ENCODE assay signal across 7 cellular contexts in the genomic region with DNA sequence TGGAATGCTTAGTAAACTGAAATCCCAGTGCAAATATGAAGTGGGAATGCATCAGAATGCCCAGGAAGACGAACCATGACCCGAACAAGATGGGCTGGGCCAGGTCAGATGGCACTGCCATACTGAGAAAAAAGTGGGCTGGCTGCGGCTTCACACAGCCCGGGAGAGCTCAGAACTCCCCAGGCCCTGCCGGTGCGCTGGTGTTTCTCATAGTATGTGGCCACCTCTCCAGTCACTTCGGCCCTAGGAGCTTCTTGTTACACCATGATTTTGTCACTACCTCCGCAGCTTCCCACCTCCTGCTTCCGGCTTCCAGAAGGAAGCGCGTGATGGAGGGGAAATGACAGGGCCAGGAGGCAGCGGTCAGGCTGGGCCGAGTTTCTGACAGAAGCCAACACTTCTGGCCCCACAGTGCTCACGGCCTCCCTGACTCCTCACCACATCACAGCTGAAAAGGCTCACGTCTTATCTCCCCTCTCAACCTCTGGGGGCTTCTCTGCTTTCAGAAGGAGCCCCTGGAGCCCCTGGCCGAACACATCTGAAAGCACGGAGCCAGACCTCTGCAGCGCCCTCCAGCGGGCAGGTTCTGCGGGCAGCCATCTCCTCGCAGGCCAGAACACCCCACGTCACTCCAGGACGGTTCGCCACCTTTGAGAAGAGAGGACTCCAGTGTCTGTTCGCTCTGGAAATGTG. TPM values are rescaled to one million over a fixed set of nuclear protein-coding genes. Genes with fewer than 3 reads are reported as not detected.
DNase-seq lines count a peak whose midpoint lies in the region; ATAC-seq and TF ChIP-seq lines count a peak whose summit lies in the region.

No MANE protein-coding gene starts in this region.

- peak overlapping the region; percentile 94 for H3K27ac Mint-ChIP-seq in activated CD8-positive, alpha-beta memory T cell treated with anti-CD3 and anti-CD28 coated beads, Interleukin-2, amount 10 ng/mL, durations not matched to agents 7 days and 5 days

- peak overlapping the region; percentile 79 for H3K4me2 ChIP-seq in KMS-11

- peaks cover 3% of the 10 kb centered on the region for H3K27me3 Mint-ChIP-seq in activated CD8-positive, alpha-beta memory T cell treated with anti-CD3 and anti-CD28 coated beads, Interleukin-2, amount 10 ng/mL, durations not matched to agents 7 days and 5 days

- peak overlapping the region; percentile 86; the same call in 1 of the 2 replicates for H3K9ac ChIP-seq in KMS-11

- H3K4me1 ChIP-seq in KMS-11 (ENCODE audit: low read depth, poor library complexity, severe bottlenecking), result peaks cover 86% of the 10 kb centered on the region
- H3K4me1 ChIP-seq in foreskin keratinocyte, result peaks cover 14% of the 10 kb centered on the region

- peak overlapping the region; percentile 68 for H3K4me3 Mint-ChIP-seq in activated CD8-positive, alpha-beta memory T cell treated with anti-CD3 and anti-CD28 coated beads, Interleukin-2, amount 10 ng/mL, durations not matched to agents 7 days and 5 days

- H4K20me1 ChIP-seq in KMS-11 (ENCODE audit: insufficient read depth), result no peaks in the 10 kb centered on the region

- peaks cover 9% of the 10 kb centered on the region for H3K36me3 Mint-ChIP-seq in activated CD8-positive, alpha-beta memory T cell treated with anti-CD3 and anti-CD28 coated beads, Interleukin-2, amount 10 ng/mL, durations not matched to agents 7 days and 5 days

- CTCF ChIA-PET in activated CD8-positive, alpha-beta memory T cell treated with anti-CD3 and anti-CD28 coated beads, Interleukin-2, amount 10 ng/mL, durations not matched to agents 7 days and 5 days (lab: Charles Lee), result interaction anchor here (0.6 to 18.6 kb wide), 20 partner anchors 8 to 847 kb away, joined by 3 to 642 read pairs (median 3); partner anchors contain the start of genes ABHD4, OXA1L and PRMT5

- peaks cover 91% of the 10 kb centered on the region for H3K4me1 Mint-ChIP-seq in activated CD8-positive, alpha-beta memory T cell treated with anti-CD3 and anti-CD28 coated beads, Interleukin-2, amount 10 ng/mL, durations not matched to agents 7 days and 5 days

- peak; percentile 7 for ATAC-seq in activated CD8-positive, alpha-beta memory T cell treated with anti-CD3 and anti-CD28 coated beads, Interleukin-2, amount 10 ng/mL, durations not matched to agents 7 days and 5 days
- ATAC-seq in foreskin keratinocyte, result no peak
- no peak for ATAC-seq in GM21423 (IDR thresholded peaks at IDR 0.05; ENCODE audit: unreplicated experiment)

- peak; percentile 89 for DNase-seq in activated CD8-positive, alpha-beta memory T cell treated with anti-CD3 and anti-CD28 coated beads, Interleukin-2, amount 10 ng/mL, durations not matched to agents 7 days and 5 days
- DNase-seq in foreskin keratinocyte (no peak), EL (no peak), nucleus accumbens (lab: John Stamatoyannopoulos, UW) (no peak)
- peak; percentile 69 to 82 for DNase-seq in stimulated activated CD8-positive, alpha-beta memory T cell treated with anti-CD3 and anti-CD28 coated beads, Interleukin-7, amount 100 ng/mL, for 48 hours (ENCODE audit: extremely low read depth in 1 of 2, low read depth in 1 of 2)

- H2AFZ ChIP-seq in KMS-11 (ENCODE audit: low read depth), result no peak overlapping the region

- H3K9me3 Mint-ChIP-seq in activated CD8-positive, alpha-beta memory T cell treated with anti-CD3 and anti-CD28 coated beads, Interleukin-2, amount 10 ng/mL, durations not matched to agents 7 days and 5 days (ENCODE audit: low read depth), result no peaks in the 10 kb centered on the region

- H3K79me2 ChIP-seq in KMS-11 (ENCODE audit: insufficient read depth, low read depth), result no peaks in the 10 kb centered on the region

- no peak overlapping the region for H3K4me3 ChIP-seq in KMS-11 (IDR thresholded peaks at IDR 0.05; ENCODE audit: insufficient read depth, low read depth, low read length)

- no peaks in the 10 kb centered on the region for H3K36me3 ChIP-seq in KMS-11 (ENCODE audit: insufficient read depth)

- H3K27me3 ChIP-seq in KMS-11 (ENCODE audit: insufficient read depth, low read depth), result no peaks in the 10 kb centered on the region
- H3K27me3 ChIP-seq in foreskin keratinocyte, result no peaks in the 10 kb centered on the region

- TF ChIP-seq CTCF in KMS-11 (conservative IDR thresholded peaks at IDR 0.05; ENCODE audit: low read depth, low read length) (no peak), foreskin keratinocyte (conservative IDR thresholded peaks at IDR 0.05) (peak; percentile 36)

- peak overlapping the region; percentile 98 for H3K27ac ChIP-seq in KMS-11
- no peak overlapping the region for H3K27ac ChIP-seq in foreskin keratinocyte

RNA-seq across cellular contexts. Expression of gene DAD1, which starts 30.7 kb away (rescaled TPM):
- 100 to 1,000 TPM; 115 to 185 TPM for total RNA-seq in activated CD8-positive, alpha-beta memory T cell treated with anti-CD3 and anti-CD28 coated beads, Interleukin-2, amount 10 ng/mL, durations not matched to agents 7 days and 5 days
- 211 and 266 TPM in 2 replicates for total RNA-seq in foreskin keratinocyte
- polyA plus RNA-seq in foreskin keratinocyte, result 303 and 367 TPM in 2 replicates

RNA-seq across cellular contexts. Expression of gene ABHD4, which starts 39.7 kb away (rescaled TPM):
- total RNA-seq in activated CD8-positive, alpha-beta memory T cell treated with anti-CD3 and anti-CD28 coated beads, Interleukin-2, amount 10 ng/mL, durations not matched to agents 7 days and 5 days, result 10 to 100 TPM; 11.8 to 13.8 TPM
- total RNA-seq in foreskin keratinocyte, result 7.4 and 8.2 TPM in 2 replicates
- polyA plus RNA-seq in foreskin keratinocyte, result 12.7 and 12.8 TPM in 2 replicates

Comparison
In these comparisons a context has a peak if more than half of its experiments do, and no peak if none do; other contexts are left out.
1. DNase-seq: peak in activated CD8-positive, alpha-beta memory T cell treated with anti-CD3 and anti-CD28 coated beads, Interleukin-2, amount 10 ng/mL, durations not matched to agents 7 days and 5 days (single experiment) and stimulated activated CD8-positive, alpha-beta memory T cell treated with anti-CD3 and anti-CD28 coated beads, Interleukin-7, amount 100 ng/mL, for 48 hours (2 of 2); none in foreskin keratinocyte (0 of 2), EL (single experiment) and nucleus accumbens (0 of 56).